In the genomic region with DNA sequence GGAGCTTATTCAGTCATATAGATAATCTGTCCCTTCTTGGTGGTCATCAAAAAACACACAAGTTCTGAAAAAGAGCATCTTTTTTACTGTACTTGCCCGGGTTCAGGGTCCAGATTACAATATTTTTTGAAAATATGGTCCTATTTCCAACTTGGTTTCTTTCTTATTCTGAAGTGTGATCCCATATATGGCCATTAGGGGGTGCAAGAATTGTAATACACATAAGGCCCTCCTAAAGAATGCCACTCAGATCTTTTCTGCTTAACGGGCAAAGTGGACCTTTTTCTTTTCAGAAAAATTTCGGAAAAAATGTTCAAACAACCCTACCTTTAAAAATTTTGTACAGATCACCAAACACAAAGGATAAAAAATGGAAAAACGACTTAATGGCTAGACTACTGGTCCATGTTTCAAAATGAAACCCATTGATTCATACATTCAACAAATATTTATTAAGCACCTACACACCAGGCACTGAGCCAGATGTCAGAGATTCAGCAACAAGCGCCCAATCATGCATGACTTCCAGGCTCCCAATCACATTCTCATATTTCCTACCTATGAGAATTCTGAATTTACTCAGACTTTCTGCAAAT, we compare ENCODE assay signal across 9 cellular contexts.
DNase-seq lines count a peak whose midpoint lies in the region; ATAC-seq and TF ChIP-seq lines count a peak whose summit lies in the region.
"Had no signal": no experiment of that assay in that cellular context is flagged by ENCODE, and none has a peak within 500 bp of the region (broad histone marks: within the 10 kb centered on the region; RNA-seq: fewer than 3 reads in every experiment).

No MANE protein-coding gene starts in this region.

- H3K9me3 Mint-ChIP-seq in CD8-positive, alpha-beta T cell, result no peaks in the 10 kb centered on the region
- no peaks in the 10 kb centered on the region for H3K9me3 Mint-ChIP-seq in endothelial cell (ENCODE audit: unreplicated experiment)
- no peaks in the 10 kb centered on the region for H3K9me3 Mint-ChIP-seq in activated T-cell treated with anti-CD3 and anti-CD28 coated beads, Interleukin-2, amount 50 U/mL, for 4 hours

- no peak for DNase-seq in CD8-positive, alpha-beta T cell
- DNase-seq in NCI-H2029 treated with DMSO at 0.1 percent for 48 hours (lab: John Stamatoyannopoulos, UW) (peak; percentile 83), endothelial cell (ENCODE audit: low spot score) (peak; percentile 26), ovary (no peak)
- no peak for DNase-seq in activated T-cell treated with anti-CD3 and anti-CD28 coated beads, Interleukin-2, amount 50 U/mL, for 4 hours
- DNase-seq in activated CD4-positive, alpha-beta T cell treated with anti-CD3 and anti-CD28 coated beads for 4 hours, result no peak

- H3K4me3 ChIP-seq in CD8-positive, alpha-beta T cell (ENCODE audit: low read depth, low read length), result no peak overlapping the region
- H3K4me3 ChIP-seq in ovary, result no peak overlapping the region
- H3K4me3 ChIP-seq: SJSA1 had no signal

- CTCF ChIA-PET in CD8-positive, alpha-beta T cell (lab: Charles Lee), result no interaction called here

- H3K9me3 ChIP-seq in CD8-positive, alpha-beta T cell (ENCODE audit: low read length), result no peaks in the 10 kb centered on the region
- no peaks in the 10 kb centered on the region for H3K9me3 ChIP-seq in ovary
- H3K9me3 ChIP-seq: SJSA1 had no signal

- no peak for TF ChIP-seq POLR2A in ovary (IDR thresholded peaks at IDR 0.05)

- 24 to 31% (median 24%) methylated on average over 5 of the region's 5 CpGs for WGBS in ovary, 3 donors

- intact Hi-C loops in CD8-positive, alpha-beta T cell (cut with DNase I, micrococcal nuclease), result loop anchor here in 1 of 2 experiments (5.0 kb wide), 1 partner anchor 610 kb away; no protein-coding TSS in a partner anchor
- intact Hi-C loops in ovary (cut with DNase I), result loop anchor here in 3 of 4 donors (5.0 to 10.0 kb wide), 2 partner anchors 467 to 470 kb away; no protein-coding TSS in a partner anchor

- H3K27ac Mint-ChIP-seq in CD8-positive, alpha-beta T cell, result no peak overlapping the region
- H3K27ac Mint-ChIP-seq in endothelial cell (ENCODE audit: unreplicated experiment), result no peak overlapping the region

- no peaks in the 10 kb centered on the region for H3K4me1 Mint-ChIP-seq in CD8-positive, alpha-beta T cell (ENCODE audit: low read depth)
- H3K4me1 Mint-ChIP-seq in endothelial cell (ENCODE audit: unreplicated experiment), result no peaks in the 10 kb centered on the region
- H3K4me1 Mint-ChIP-seq in activated T-cell treated with anti-CD3 and anti-CD28 coated beads, Interleukin-2, amount 50 U/mL, for 4 hours (ENCODE audit: low read depth), result no peaks in the 10 kb centered on the region

- no peaks in the 10 kb centered on the region for H3K36me3 ChIP-seq in CD8-positive, alpha-beta T cell (ENCODE audit: insufficient read depth, low read length)
- no peaks in the 10 kb centered on the region for H3K36me3 ChIP-seq in ovary
- H3K36me3 ChIP-seq: SJSA1 had no signal

- POLR2A ChIA-PET in CD8-positive, alpha-beta T cell (lab: Charles Lee), result no interaction called here

- peak; percentile 64 for TF ChIP-seq CTCF in CD8-positive, alpha-beta T cell (IDR thresholded peaks at IDR 0.05)
- TF ChIP-seq CTCF in endothelial cell (IDR thresholded peaks at IDR 0.05; ENCODE audit: unreplicated experiment) (peak; percentile 81), ovary (IDR thresholded peaks at IDR 0.05) (peak in 2 of 3 donors; percentile 16 to 51)

- no peak for TF ChIP-seq EP300 in ovary (IDR thresholded peaks at IDR 0.05)

- H3K27ac ChIP-seq in CD8-positive, alpha-beta T cell (ENCODE audit: low read depth, low read length), result no peak overlapping the region
- H3K27ac ChIP-seq in ovary, result no peak overlapping the region
- H3K27ac ChIP-seq: SJSA1 had no signal

- no peaks in the 10 kb centered on the region for H3K27me3 ChIP-seq in CD8-positive, alpha-beta T cell (ENCODE audit: insufficient read depth, low read length)
- no peaks in the 10 kb centered on the region for H3K27me3 ChIP-seq in ovary
- H3K27me3 ChIP-seq: SJSA1 had no signal

- H3K4me1 ChIP-seq in CD8-positive, alpha-beta T cell (ENCODE audit: insufficient read depth, low read length), result no peaks in the 10 kb centered on the region
- no peaks in the 10 kb centered on the region for H3K4me1 ChIP-seq in ovary (ENCODE audit: insufficient read depth)
- H3K4me1 ChIP-seq: SJSA1 had no signal

- no peak for ATAC-seq in CD8-positive, alpha-beta T cell
- ATAC-seq in GM19351 (IDR thresholded peaks at IDR 0.05; ENCODE audit: unreplicated experiment), result peak; percentile 81
- ATAC-seq in activated T-cell treated with anti-CD3 and anti-CD28 coated beads, Interleukin-2, amount 50 U/mL, for 4 hours, result no peak
- ATAC-seq in GM21619 (IDR thresholded peaks at IDR 0.05; ENCODE audit: unreplicated experiment), result no peak

- H3K4me3 Mint-ChIP-seq in CD8-positive, alpha-beta T cell, result no peak overlapping the region
- H3K4me3 Mint-ChIP-seq in endothelial cell (ENCODE audit: unreplicated experiment), result no peak overlapping the region
- H3K4me3 Mint-ChIP-seq in activated T-cell treated with anti-CD3 and anti-CD28 coated beads, Interleukin-2, amount 50 U/mL, for 4 hours, result no peak overlapping the region

- no peaks in the 10 kb centered on the region for H3K36me3 Mint-ChIP-seq in CD8-positive, alpha-beta T cell
- H3K36me3 Mint-ChIP-seq in endothelial cell (ENCODE audit: low read depth, unreplicated experiment), result no peaks in the 10 kb centered on the region
- H3K36me3 Mint-ChIP-seq in activated T-cell treated with anti-CD3 and anti-CD28 coated beads, Interleukin-2, amount 50 U/mL, for 4 hours (ENCODE audit: insufficient read depth), result no peaks in the 10 kb centered on the region

- peaks cover 2% of the 10 kb centered on the region for H3K27me3 Mint-ChIP-seq in CD8-positive, alpha-beta T cell (ENCODE audit: low read depth)
- no peaks in the 10 kb centered on the region for H3K27me3 Mint-ChIP-seq in endothelial cell (ENCODE audit: unreplicated experiment)
- H3K27me3 Mint-ChIP-seq in activated T-cell treated with anti-CD3 and anti-CD28 coated beads, Interleukin-2, amount 50 U/mL, for 4 hours (ENCODE audit: low read depth), result peaks cover 7% of the 10 kb centered on the region

Comparison
In these comparisons a context has a peak if more than half of its experiments do, and no peak if none do; other contexts are left out.
1. DNase-seq: peak in NCI-H2029 treated with DMSO at 0.1 percent for 48 hours (single experiment) and endothelial cell (single experiment); none in CD8-positive, alpha-beta T cell (0 of 7), ovary (0 of 5), activated T-cell treated with anti-CD3 and anti-CD28 coated beads, Interleukin-2, amount 50 U/mL, for 4 hours (single experiment) and activated CD4-positive, alpha-beta T cell treated with anti-CD3 and anti-CD28 coated beads for 4 hours (0 of 2).
2. Peak in every context shown above with its lines, with median percentiles within 50 percentile points of each other: CTCF ChIP-seq.